1 cellular context compared by ENCODE assay signal in the genomic region with DNA sequence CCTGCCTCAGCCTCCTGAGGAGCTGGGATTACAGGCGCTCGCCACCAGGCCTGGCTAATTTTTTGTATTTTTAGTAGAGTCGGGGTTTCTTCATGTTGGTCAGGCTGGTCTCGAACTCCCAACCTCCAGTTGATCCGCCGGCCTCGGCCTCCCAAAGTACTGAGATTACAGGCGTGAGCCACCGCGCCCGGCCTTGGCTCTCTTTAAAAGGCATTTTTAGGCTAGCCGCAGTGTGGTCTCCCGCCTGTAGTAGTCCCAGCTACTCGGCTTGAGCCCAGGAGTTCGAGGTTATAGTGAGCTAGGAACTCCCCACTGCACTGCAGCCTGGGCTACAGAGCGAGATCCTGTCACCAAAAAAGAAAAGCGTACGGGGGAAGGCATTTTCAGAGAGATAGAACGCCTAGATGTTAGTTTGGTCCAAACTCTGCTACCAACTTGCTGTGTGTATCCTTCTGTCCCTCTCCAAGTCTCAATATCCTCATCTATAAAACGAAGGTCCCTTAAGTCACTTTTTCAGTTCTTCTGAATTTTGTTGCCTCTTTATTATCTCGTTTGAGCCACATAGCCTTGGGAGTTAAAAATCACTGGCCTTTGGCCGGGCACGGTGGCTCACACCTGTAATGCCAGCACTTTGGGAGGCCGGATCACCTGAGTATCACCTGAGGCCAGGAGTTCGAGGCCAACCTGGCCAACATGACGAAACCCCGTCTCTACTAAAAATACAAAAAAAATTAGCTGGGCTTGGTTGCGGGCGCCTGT.
TF ChIP-seq lines count a peak whose summit lies in the region.

No MANE protein-coding gene starts in this region.

TF ChIP-seq in HepG2, 621 proteins besides CTCF, POLR2A, EP300 and RAD21 (continued from another document and continues in another):
- TF ChIP-seq ZNF781 (CRISPR knock-in tag; IDR thresholded peaks at IDR 0.05; ENCODE audit: borderline replicate concordance, not compliant biosample characterization) (peak; percentile 11), SALL2 (CRISPR knock-in tag; IDR thresholded peaks at IDR 0.05) (0 out of 2 replicates have a peak, but pooled peaks have one; percentile 35), SIN3A (IDR thresholded peaks at IDR 0.05; ENCODE audit: borderline replicate concordance, low read depth, low read length) (no peak), KAT7 (CRISPR knock-in tag; IDR thresholded peaks at IDR 0.05; ENCODE audit: borderline replicate concordance) (peak; percentile 14; the same call in 1 of the 2 replicates), CC2D1A (CRISPR knock-in tag; IDR thresholded peaks at IDR 0.05) (no peak), RARG (CRISPR knock-in tag; IDR thresholded peaks at IDR 0.05; ENCODE audit: low read depth) (no peak), FIP1L1 (IDR thresholded peaks at IDR 0.05; ENCODE audit: borderline replicate concordance, insufficient read depth, low read depth, low read length) (no peak), ZNF674 (CRISPR knock-in tag; IDR thresholded peaks at IDR 0.05; ENCODE audit: low read depth) (no peak), FOXA1 (IDR thresholded peaks at IDR 0.05) (no peak), FOXA1 (CRISPR knock-in tag; IDR thresholded peaks at IDR 0.05) (no peak), XRCC5 (optimal IDR thresholded peaks at IDR 0.05; ENCODE audit: low read length) (no peak), ZNF3 (CRISPR knock-in tag; IDR thresholded peaks at IDR 0.05) (no peak), HOXA7 (CRISPR knock-in tag; IDR thresholded peaks at IDR 0.05) (no peak), ZNF589 (CRISPR knock-in tag; conservative IDR thresholded peaks at IDR 0.05) (no peak), KLF6 (CRISPR knock-in tag; IDR thresholded peaks at IDR 0.05) (no peak), KLF13 (CRISPR knock-in tag; IDR thresholded peaks at IDR 0.05) (no peak), SNRNP70 (IDR thresholded peaks at IDR 0.05; ENCODE audit: low read depth, low read length) (no peak), MBD4 (IDR thresholded peaks at IDR 0.05; ENCODE audit: borderline replicate concordance, low read length) (no peak)
- TF ChIP-seq, protein P1, sequence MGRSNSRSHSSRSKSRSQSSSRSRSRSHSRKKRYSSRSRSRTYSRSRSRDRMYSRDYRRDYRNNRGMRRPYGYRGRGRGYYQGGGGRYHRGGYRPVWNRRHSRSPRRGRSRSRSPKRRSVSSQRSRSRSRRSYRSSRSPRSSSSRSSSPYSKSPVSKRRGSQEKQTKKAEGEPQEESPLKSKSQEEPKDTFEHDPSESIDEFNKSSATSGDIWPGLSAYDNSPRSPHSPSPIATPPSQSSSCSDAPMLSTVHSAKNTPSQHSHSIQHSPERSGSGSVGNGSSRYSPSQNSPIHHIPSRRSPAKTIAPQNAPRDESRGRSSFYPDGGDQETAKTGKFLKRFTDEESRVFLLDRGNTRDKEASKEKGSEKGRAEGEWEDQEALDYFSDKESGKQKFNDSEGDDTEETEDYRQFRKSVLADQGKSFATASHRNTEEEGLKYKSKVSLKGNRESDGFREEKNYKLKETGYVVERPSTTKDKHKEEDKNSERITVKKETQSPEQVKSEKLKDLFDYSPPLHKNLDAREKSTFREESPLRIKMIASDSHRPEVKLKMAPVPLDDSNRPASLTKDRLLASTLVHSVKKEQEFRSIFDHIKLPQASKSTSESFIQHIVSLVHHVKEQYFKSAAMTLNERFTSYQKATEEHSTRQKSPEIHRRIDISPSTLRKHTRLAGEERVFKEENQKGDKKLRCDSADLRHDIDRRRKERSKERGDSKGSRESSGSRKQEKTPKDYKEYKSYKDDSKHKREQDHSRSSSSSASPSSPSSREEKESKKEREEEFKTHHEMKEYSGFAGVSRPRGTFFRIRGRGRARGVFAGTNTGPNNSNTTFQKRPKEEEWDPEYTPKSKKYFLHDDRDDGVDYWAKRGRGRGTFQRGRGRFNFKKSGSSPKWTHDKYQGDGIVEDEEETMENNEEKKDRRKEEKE (IDR thresholded peaks at IDR 0.05), result no peak
- TF ChIP-seq, protein P2, sequence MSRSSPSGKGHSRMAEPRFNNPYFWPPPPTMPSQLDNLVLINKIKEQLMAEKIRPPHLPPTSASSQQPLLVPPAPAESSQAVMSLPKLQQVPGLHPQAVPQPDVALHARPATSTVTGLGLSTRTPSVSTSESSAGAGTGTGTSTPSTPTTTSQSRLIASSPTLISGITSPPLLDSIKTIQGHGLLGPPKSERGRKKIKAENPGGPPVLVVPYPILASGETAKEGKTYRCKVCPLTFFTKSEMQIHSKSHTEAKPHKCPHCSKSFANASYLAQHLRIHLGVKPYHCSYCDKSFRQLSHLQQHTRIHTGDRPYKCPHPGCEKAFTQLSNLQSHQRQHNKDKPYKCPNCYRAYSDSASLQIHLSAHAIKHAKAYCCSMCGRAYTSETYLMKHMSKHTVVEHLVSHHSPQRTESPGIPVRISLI (CRISPR knock-in tag; IDR thresholded peaks at IDR 0.05; ENCODE audit: borderline replicate concordance), result peak; percentile 6; the same call in 1 of the 2 replicates
- TF ChIP-seq, protein P3, sequence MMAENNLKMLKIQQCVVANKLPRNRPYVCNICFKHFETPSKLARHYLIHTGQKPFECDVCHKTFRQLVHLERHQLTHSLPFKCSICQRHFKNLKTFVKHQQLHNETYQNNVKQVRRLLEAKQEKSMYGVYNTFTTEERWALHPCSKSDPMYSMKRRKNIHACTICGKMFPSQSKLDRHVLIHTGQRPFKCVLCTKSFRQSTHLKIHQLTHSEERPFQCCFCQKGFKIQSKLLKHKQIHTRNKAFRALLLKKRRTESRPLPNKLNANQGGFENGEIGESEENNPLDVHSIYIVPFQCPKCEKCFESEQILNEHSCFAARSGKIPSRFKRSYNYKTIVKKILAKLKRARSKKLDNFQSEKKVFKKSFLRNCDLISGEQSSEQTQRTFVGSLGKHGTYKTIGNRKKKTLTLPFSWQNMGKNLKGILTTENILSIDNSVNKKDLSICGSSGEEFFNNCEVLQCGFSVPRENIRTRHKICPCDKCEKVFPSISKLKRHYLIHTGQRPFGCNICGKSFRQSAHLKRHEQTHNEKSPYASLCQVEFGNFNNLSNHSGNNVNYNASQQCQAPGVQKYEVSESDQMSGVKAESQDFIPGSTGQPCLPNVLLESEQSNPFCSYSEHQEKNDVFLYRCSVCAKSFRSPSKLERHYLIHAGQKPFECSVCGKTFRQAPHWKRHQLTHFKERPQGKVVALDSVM (CRISPR knock-in tag; IDR thresholded peaks at IDR 0.05), result peak; percentile 2; the same call in 1 of the 2 replicates
- TF ChIP-seq, protein P4, sequence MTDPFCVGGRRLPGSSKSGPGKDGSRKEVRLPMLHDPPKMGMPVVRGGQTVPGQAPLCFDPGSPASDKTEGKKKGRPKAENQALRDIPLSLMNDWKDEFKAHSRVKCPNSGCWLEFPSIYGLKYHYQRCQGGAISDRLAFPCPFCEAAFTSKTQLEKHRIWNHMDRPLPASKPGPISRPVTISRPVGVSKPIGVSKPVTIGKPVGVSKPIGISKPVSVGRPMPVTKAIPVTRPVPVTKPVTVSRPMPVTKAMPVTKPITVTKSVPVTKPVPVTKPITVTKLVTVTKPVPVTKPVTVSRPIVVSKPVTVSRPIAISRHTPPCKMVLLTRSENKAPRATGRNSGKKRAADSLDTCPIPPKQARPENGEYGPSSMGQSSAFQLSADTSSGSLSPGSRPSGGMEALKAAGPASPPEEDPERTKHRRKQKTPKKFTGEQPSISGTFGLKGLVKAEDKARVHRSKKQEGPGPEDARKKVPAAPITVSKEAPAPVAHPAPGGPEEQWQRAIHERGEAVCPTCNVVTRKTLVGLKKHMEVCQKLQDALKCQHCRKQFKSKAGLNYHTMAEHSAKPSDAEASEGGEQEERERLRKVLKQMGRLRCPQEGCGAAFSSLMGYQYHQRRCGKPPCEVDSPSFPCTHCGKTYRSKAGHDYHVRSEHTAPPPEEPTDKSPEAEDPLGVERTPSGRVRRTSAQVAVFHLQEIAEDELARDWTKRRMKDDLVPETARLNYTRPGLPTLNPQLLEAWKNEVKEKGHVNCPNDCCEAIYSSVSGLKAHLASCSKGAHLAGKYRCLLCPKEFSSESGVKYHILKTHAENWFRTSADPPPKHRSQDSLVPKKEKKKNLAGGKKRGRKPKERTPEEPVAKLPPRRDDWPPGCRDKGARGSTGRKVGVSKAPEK (CRISPR knock-in tag; IDR thresholded peaks at IDR 0.05; ENCODE audit: borderline replicate concordance), result no peak
- TF ChIP-seq, protein P5, sequence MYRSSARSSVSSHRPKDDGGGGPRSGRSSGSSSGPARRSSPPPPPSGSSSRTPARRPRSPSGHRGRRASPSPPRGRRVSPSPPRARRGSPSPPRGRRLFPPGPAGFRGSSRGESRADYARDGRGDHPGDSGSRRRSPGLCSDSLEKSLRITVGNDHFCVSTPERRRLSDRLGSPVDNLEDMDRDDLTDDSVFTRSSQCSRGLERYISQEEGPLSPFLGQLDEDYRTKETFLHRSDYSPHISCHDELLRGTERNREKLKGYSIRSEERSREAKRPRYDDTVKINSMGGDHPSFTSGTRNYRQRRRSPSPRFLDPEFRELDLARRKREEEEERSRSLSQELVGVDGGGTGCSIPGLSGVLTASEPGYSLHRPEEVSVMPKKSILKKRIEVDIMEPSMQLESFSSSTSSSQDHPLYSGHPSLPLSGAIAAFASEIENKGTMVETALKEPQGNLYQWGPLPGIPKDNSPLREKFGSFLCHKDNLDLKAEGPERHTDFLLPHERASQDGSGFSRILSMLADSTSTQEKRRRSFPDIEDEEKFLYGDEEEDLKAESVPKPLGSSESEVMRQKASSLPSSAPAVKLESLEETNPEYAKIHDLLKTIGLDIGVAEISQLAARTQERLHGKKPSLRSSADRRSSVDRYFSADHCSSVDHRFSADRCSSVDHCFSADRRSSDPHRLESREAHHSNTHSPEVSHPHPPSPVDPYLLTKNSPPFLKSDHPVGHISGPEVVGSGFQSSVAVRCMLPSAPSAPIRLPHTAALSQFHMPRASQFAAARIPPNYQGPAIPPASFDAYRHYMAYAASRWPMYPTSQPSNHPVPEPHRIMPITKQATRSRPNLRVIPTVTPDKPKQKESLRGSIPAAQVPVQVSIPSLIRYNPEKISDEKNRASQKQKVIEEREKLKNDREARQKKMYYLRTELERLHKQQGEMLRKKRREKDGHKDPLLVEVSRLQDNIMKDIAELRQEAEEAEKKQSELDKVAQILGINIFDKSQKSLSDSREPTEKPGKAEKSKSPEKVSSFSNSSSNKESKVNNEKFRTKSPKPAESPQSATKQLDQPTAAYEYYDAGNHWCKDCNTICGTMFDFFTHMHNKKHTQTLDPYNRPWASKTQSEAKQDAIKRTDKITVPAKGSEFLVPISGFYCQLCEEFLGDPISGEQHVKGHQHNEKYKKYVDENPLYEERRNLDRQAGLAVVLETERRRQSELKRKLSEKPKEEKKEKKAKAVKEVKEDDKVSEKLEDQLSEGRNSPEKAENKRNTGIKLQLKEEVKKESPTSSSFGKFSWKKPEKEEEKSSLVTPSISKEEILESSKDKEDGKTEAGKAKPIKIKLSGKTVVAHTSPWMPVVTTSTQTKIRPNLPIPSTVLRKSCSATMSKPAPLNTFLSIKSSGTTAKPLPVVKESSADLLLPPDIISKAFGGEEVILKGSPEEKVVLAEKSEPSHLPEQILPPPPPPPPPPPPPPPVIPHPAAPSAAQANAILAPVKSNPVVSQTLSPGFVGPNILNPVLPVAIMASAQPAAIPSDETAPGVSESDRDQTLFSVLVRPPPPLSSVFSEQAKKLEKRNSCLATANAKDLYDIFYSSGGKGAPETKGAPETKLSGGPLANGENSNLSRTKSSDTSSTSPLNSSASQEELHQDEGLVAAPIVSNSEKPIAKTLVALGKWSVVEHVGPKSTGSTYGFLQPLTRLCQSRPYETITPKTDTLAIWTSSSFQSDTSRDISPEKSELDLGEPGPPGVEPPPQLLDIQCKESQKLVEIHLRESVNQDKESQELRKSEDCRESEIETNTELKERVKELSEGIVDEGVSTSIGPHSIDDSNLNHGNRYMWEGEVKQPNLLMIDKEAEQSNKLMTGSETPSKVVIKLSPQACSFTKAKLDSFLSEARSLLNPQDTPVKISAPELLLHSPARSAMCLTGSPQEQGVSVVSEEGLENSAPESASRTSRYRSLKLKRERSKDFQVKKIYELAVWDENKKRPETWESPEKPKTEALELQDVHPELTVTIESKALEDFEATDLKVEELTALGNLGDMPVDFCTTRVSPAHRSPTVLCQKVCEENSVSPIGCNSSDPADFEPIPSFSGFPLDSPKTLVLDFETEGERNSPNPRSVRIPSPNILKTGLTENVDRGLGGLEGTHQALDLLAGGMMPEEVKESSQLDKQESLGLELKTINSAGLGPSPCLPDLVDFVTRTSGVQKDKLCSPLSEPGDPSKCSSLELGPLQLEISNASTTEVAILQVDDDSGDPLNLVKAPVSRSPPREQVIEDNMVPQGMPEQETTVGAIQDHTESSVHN (CRISPR knock-in tag; IDR thresholded peaks at IDR 0.05), result no peak
- TF ChIP-seq, protein P6, sequence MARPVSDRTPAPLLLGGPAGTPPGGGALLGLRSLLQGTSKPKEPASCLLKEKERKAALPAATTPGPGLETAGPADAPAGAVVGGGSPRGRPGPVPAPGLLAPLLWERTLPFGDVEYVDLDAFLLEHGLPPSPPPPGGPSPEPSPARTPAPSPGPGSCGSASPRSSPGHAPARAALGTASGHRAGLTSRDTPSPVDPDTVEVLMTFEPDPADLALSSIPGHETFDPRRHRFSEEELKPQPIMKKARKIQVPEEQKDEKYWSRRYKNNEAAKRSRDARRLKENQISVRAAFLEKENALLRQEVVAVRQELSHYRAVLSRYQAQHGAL (CRISPR knock-in tag; IDR thresholded peaks at IDR 0.05; ENCODE audit: not compliant biosample characterization), result no peak
- TF ChIP-seq, protein P7, sequence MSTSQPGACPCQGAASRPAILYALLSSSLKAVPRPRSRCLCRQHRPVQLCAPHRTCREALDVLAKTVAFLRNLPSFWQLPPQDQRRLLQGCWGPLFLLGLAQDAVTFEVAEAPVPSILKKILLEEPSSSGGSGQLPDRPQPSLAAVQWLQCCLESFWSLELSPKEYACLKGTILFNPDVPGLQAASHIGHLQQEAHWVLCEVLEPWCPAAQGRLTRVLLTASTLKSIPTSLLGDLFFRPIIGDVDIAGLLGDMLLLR (CRISPR knock-in tag; IDR thresholded peaks at IDR 0.05), result 0 out of 2 replicates have a peak, but pooled peaks have one; percentile 9
- TF ChIP-seq, protein P8, sequence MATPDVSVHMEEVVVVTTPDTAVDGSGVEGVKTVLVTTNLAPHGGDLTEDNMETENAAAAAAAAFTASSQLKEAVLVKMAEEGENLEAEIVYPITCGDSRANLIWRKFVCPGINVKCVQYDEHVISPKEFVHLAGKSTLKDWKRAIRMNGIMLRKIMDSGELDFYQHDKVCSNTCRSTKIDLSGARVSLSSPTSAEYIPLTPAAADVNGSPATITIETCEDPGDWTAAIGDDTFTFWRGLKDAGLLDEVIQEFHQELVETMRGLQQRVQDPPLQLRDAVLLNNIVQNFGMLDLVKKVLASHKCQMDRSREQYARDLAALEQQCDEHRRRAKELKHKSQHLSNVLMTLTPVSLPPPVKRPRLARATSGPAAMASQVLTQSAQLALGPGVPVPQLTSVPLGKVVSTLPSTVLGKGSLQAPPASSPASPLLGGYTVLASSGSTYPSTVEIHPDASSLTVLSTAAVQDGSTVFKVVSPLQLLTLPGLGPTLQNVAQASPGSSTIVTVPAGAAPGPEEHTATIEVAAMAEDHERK (CRISPR knock-in tag; IDR thresholded peaks at IDR 0.05; ENCODE audit: low read depth), result no peak
